In the genomic region with DNA sequence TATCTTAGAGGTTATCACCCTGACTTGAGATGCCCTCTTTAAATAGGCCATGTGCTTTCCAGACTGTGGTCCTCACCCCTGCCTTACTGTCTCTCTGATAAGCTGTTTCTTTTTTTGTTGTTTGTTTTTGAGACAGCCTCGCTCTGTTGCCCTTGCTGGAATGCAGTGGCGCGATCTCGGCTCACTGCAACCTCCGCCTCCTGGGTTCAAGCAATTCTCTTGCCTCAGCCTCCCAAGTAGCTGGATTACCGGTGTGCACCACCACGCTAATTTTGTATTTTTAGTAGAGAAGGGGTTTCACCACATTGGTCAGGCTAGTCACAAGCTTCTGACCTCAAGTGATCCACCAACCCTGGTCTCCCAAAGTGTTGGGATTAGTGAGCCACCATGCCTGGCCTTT, we compare ENCODE assay signal across 26 cellular contexts. TPM values are rescaled to one million over a fixed set of nuclear protein-coding genes. Genes with fewer than 3 reads are reported as not detected.
DNase-seq lines count a peak whose midpoint lies in the region; ATAC-seq, FAIRE-seq and TF ChIP-seq lines count a peak whose summit lies in the region.
"Had no signal": no experiment of that assay in that cellular context is flagged by ENCODE, and none has a peak within 500 bp of the region (broad histone marks: within the 10 kb centered on the region; RNA-seq: fewer than 3 reads in every experiment).

No MANE protein-coding gene starts in this region.

- no peak overlapping the region for H3K14ac ChIP-seq in neuronal stem cell (ENCODE audit: low read length)

- TF ChIP-seq CTCF in cardiac muscle cell (IDR thresholded peaks at IDR 0.05; ENCODE audit: low read depth, low read length) (no peak), kidney (IDR thresholded peaks at IDR 0.05; ENCODE audit: borderline replicate concordance, extremely low read depth, insufficient read depth) (no peak)

- H3K4ac ChIP-seq in neuronal stem cell (ENCODE audit: low read length): no peak overlapping the region

- H4K91ac ChIP-seq in neuronal stem cell (ENCODE audit: low read depth, low read length, poor library complexity): no peak overlapping the region

- no peak overlapping the region for H3K9ac ChIP-seq in neuronal stem cell (ENCODE audit: low read depth, low read length, poor library complexity)
- no peak overlapping the region for H3K9ac ChIP-seq in kidney (ENCODE audit: low read length in 2 of 2)
- H3K9ac ChIP-seq: KMS-11 had no signal

- H2BK12ac ChIP-seq in neuronal stem cell (ENCODE audit: low read length): no peak overlapping the region

- no peak for FAIRE-seq in kidney (lab: Jason Lieb, UNC)
- FAIRE-seq: endothelial cell of umbilical vein, GM12892 had no signal

- H3K23ac ChIP-seq in neuronal stem cell (ENCODE audit: low read depth, low read length, poor library complexity): no peak overlapping the region

- H2BK120ac ChIP-seq in neuronal stem cell (ENCODE audit: low read depth, low read length): no peak overlapping the region

- no peaks in the 10 kb centered on the region for H3K36me3 ChIP-seq in cardiac muscle cell
- H3K36me3 ChIP-seq in neuronal stem cell (replicated peaks in 1 of 2; ENCODE audit: control insufficient read depth in 2 of 2, insufficient read depth in 2 of 2, low read length in 2 of 2): no peaks in the 10 kb centered on the region
- H3K36me3 ChIP-seq in kidney (ENCODE audit: control insufficient read depth in 1 of 2, insufficient read depth in 2 of 2, low read length in 2 of 2): no peaks in the 10 kb centered on the region
- H3K36me3 ChIP-seq: gastroesophageal sphincter, right atrium auricular region, stomach, thyroid gland had no signal

- H3K4me1 ChIP-seq in cardiac muscle cell (ENCODE audit: low read depth) (peaks cover 16% of the 10 kb centered on the region), neuronal stem cell (ENCODE audit: control insufficient read depth in 2 of 2, insufficient read depth in 1 of 2, low read depth in 1 of 2, low read length in 2 of 2) (peaks cover 3 to 5% of the 10 kb centered on the region in 2 donors), kidney (ENCODE audit: control insufficient read depth in 1 of 2, insufficient read depth in 1 of 2, low read depth in 1 of 2, low read length in 2 of 2) (no peaks in the 10 kb centered on the region)
- H3K4me1 ChIP-seq: gastroesophageal sphincter, right atrium auricular region, thyroid gland had no signal

- H3K27me3 ChIP-seq in cardiac muscle cell (no peaks in the 10 kb centered on the region), neuronal stem cell (ENCODE audit: control insufficient read depth in 3 of 3, insufficient read depth in 3 of 3, low read depth in 1 of 3, low read length in 3 of 3) (peaks cover 0 to 2% (median 0%) of the 10 kb centered on the region in 3 experiments)
- H3K27me3 ChIP-seq: dorsolateral prefrontal cortex, right atrium auricular region, stomach, thyroid gland had no signal

- no CpG with 5 or more reads among the region's 7 CpGs for WGBS in neuronal stem cell (ENCODE audit: extremely low coverage in 2 of 2, insufficient read length in 2 of 2, insufficient replicate concordance in 1 of 2), 2 donors

- ATAC-seq in Right ventricle myocardium superior (ENCODE audit: poor library complexity): no peak
- ATAC-seq: gastroesophageal sphincter had no signal

- DNase-seq in cardiac muscle cell (ENCODE audit: low read depth in 1 of 2, low spot score in 1 of 2) (no peak), Right ventricle myocardium superior (no peak), neuronal stem cell (ENCODE audit: low spot score) (no peak), kidney (no peak)
- DNase-seq: activated CD4-positive, alpha-beta T cell treated with anti-CD3 and anti-CD28 coated beads, Interleukin-2, amount 10 ng/mL, durations not matched to agents 7 days and 5 days; activated T-cell treated with anti-CD3 and anti-CD28 coated beads, Interleukin-2, amount 50 U/mL, for 48 hours; CD8-positive, alpha-beta memory T cell; dorsolateral prefrontal cortex; hippocampal formation; immature natural killer cell; NCI-H2029 treated with DMSO at 0.1 percent for 48 hours; NCI-H2227 treated with DMSO at 0.1 percent for 48 hours; SIG-M5; stimulated activated CD4-positive, alpha-beta T cell treated with anti-CD3 and anti-CD28 coated beads, Interleukin-2, amount 100 ng/mL, for 24 hours; stomach; T1000; thyroid gland had no signal

- H2BK15ac ChIP-seq in neuronal stem cell (ENCODE audit: low read length): no peak overlapping the region

- no peak overlapping the region for H4K8ac ChIP-seq in neuronal stem cell (ENCODE audit: low read depth, low read length)

- H2AK5ac ChIP-seq in neuronal stem cell (ENCODE audit: low read depth, low read length): no peak overlapping the region

- H3K4me3 ChIP-seq in cardiac muscle cell (no peak overlapping the region), neuronal stem cell (ENCODE audit: low read length in 2 of 2) (no peak overlapping the region), kidney (ENCODE audit: low read length in 2 of 2) (no peak overlapping the region)
- H3K4me3 ChIP-seq: dorsolateral prefrontal cortex, gastroesophageal sphincter, right atrium auricular region, stomach, thyroid gland had no signal

- peak overlapping the region; percentile 29 for H2AFZ ChIP-seq in neuronal stem cell (ENCODE audit: low read length)

- H3K9me3 ChIP-seq in cardiac muscle cell (ENCODE audit: low read depth) (no peaks in the 10 kb centered on the region), neuronal stem cell (replicated peaks in 1 of 2; ENCODE audit: control insufficient read depth in 2 of 2, insufficient read depth in 1 of 2, low read depth in 1 of 2, low read length in 2 of 2) (no peaks in the 10 kb centered on the region), kidney (ENCODE audit: control insufficient read depth in 1 of 2, low read length in 2 of 2) (no peaks in the 10 kb centered on the region)
- H3K9me3 ChIP-seq: gastroesophageal sphincter, right atrium auricular region, stomach, thyroid gland had no signal

- H3K27ac ChIP-seq in cardiac muscle cell (peak overlapping the region; percentile 5), neuronal stem cell (replicated peaks; ENCODE audit: low read length) (no peak overlapping the region), kidney (ENCODE audit: low read depth in 2 of 2, low read length in 2 of 2) (no peak overlapping the region)
- H3K27ac ChIP-seq: dorsolateral prefrontal cortex, gastroesophageal sphincter, KMS-11, right atrium auricular region, stomach, thyroid gland had no signal

- no peak overlapping the region for H3K18ac ChIP-seq in neuronal stem cell (ENCODE audit: low read length)

- H2BK5ac ChIP-seq in neuronal stem cell (ENCODE audit: low read length): no peak overlapping the region

- no peaks in the 10 kb centered on the region for H3K79me1 ChIP-seq in neuronal stem cell (ENCODE audit: low read depth, low read length)

- intact Hi-C loops in Right ventricle myocardium superior (cut with DNase I): no loop called here
- intact Hi-C loops in kidney (cut with DNase I): no loop called here

- H3K4me2 ChIP-seq in neuronal stem cell (ENCODE audit: insufficient read depth, low read length, poor library complexity, severe bottlenecking): no peak overlapping the region
- H3K4me2 ChIP-seq: KMS-11 had no signal

RNA-seq across cellular contexts. Expression of a gene that starts 0.8 kb away (rescaled TPM):
- total RNA-seq in cardiac muscle cell: 1.7 and 2.9 TPM in 2 replicates
- polyA plus RNA-seq in cardiac muscle cell: 2.2 and 7.3 TPM in 2 replicates
- not detected for total RNA-seq in Right ventricle myocardium superior
- polyA plus RNA-seq in neuronal stem cell (2013, experiment 1 of 2): 0.81 TPM
- polyA plus RNA-seq in neuronal stem cell (2013, experiment 2 of 2): 0.47 TPM
- not detected for total RNA-seq in kidney
- not detected for polyA plus RNA-seq in kidney (ENCODE audit: insufficient read depth, low read depth, low replicate concordance)
- total RNA-seq: A172; activated CD4-positive, alpha-beta T cell treated with anti-CD3 and anti-CD28 coated beads, Interleukin-2, amount 10 ng/mL, durations not matched to agents 7 days and 5 days; CD8-positive, alpha-beta memory T cell; endothelial cell of umbilical vein; fibroblast of lung; gastroesophageal sphincter; right atrium auricular region; stomach; WTC11 had no signal
- polyA plus RNA-seq: CD8-positive, alpha-beta memory T cell; endothelial cell of umbilical vein; fibroblast of lung; immature natural killer cell; stomach had no signal

RNA-seq across cellular contexts. Expression of a gene that starts 6.3 kb away (rescaled TPM):
- not detected in 2 replicates for total RNA-seq in cardiac muscle cell
- polyA plus RNA-seq in cardiac muscle cell: 0.41 and 5.3 TPM in 2 replicates
- not detected for total RNA-seq in Right ventricle myocardium superior
- polyA plus RNA-seq in neuronal stem cell (2013, experiment 1 of 2): not detected
- polyA plus RNA-seq in neuronal stem cell (2013, experiment 2 of 2): not detected
- total RNA-seq in kidney: 36.5 TPM
- 74.2 TPM for polyA plus RNA-seq in kidney (ENCODE audit: insufficient read depth, low read depth, low replicate concordance)
- total RNA-seq: A172; activated CD4-positive, alpha-beta T cell treated with anti-CD3 and anti-CD28 coated beads, Interleukin-2, amount 10 ng/mL, durations not matched to agents 7 days and 5 days; CD8-positive, alpha-beta memory T cell; endothelial cell of umbilical vein; fibroblast of lung; gastroesophageal sphincter; right atrium auricular region; thyroid gland; WTC11 had no signal
- polyA plus RNA-seq: CD8-positive, alpha-beta memory T cell; endothelial cell of umbilical vein; fibroblast of lung; immature natural killer cell; neural cell had no signal

RNA-seq across cellular contexts. Expression of a gene that starts 13.5 kb away (rescaled TPM):
- total RNA-seq in cardiac muscle cell (146 and 161 TPM in 2 replicates), Right ventricle myocardium superior (110 TPM), kidney (20.8 TPM)
- polyA plus RNA-seq in cardiac muscle cell (173 and 220 TPM in 2 replicates), kidney (ENCODE audit: insufficient read depth, low read depth, low replicate concordance) (86.1 TPM)
- 20.7 TPM for polyA plus RNA-seq in neuronal stem cell (2013, experiment 1 of 2)
- 19.9 TPM for polyA plus RNA-seq in neuronal stem cell (2013, experiment 2 of 2)

RNA-seq across cellular contexts. Expression of a gene that starts 21.9 kb away (rescaled TPM):
- total RNA-seq in cardiac muscle cell: 20.4 and 32.7 TPM in 2 replicates
- polyA plus RNA-seq in cardiac muscle cell: 17.0 and 23.8 TPM in 2 replicates
- 4.8 TPM for total RNA-seq in Right ventricle myocardium superior
- 5.5 TPM for polyA plus RNA-seq in neuronal stem cell (2013, experiment 1 of 2)
- 5.4 TPM for polyA plus RNA-seq in neuronal stem cell (2013, experiment 2 of 2)
- 18.3 TPM for total RNA-seq in kidney
- polyA plus RNA-seq in kidney (ENCODE audit: insufficient read depth, low read depth, low replicate concordance): 4.9 TPM

RNA-seq across cellular contexts. Expression of a gene that starts 54.6 kb away (rescaled TPM):
- 0.77 and 1.2 TPM in 2 replicates for total RNA-seq in cardiac muscle cell
- polyA plus RNA-seq in cardiac muscle cell: 0.07 and 1.2 TPM in 2 replicates
- total RNA-seq in Right ventricle myocardium superior: 1.2 TPM
- 0.29 TPM for polyA plus RNA-seq in neuronal stem cell (2013, experiment 1 of 2)
- 0.17 TPM for polyA plus RNA-seq in neuronal stem cell (2013, experiment 2 of 2)
- 1.8 TPM for total RNA-seq in kidney
- polyA plus RNA-seq in kidney (ENCODE audit: insufficient read depth, low read depth, low replicate concordance): 4.0 TPM

Comparison
In these comparisons a context has a peak if more than half of its experiments do, and no peak if none do; other contexts are left out.
1. RNA of a gene that starts 6.3 kb away (total RNA-seq): 36.5 TPM in kidney (single experiment); not detected in cardiac muscle cell and not detected in Right ventricle myocardium superior (single experiment); every median in the first group is over 10 times any median in the second.